12 cellular contexts compared by ENCODE assay signal in genomic region chr4:1293531-1293941, GRCh38. TPM values are rescaled to one million over a fixed set of nuclear protein-coding genes. Genes with fewer than 3 reads are reported as not detected.
DNase-seq lines count a peak whose midpoint lies in the region; ATAC-seq and TF ChIP-seq lines count a peak whose summit lies in the region.
"Had no signal": no experiment of that assay in that cellular context is flagged by ENCODE, and none has a peak within 500 bp of the region (broad histone marks: within the 10 kb centered on the region; RNA-seq: fewer than 3 reads in every experiment).

No MANE protein-coding gene starts in this region.

- intact Hi-C loops in adrenal gland (cut with DNase I), result loop anchor here (5.0 to 10.0 kb wide), 2 partner anchors 51 to 54 kb away; partner anchors contain the start of gene UVSSA (in 2 of the 2)

- H2AFZ ChIP-seq in GM23338 (no peak overlapping the region), neural progenitor cell (replicated peaks) (no peak overlapping the region)

- H3K9ac ChIP-seq in neural progenitor cell, result no peak overlapping the region

- CTCF ChIA-PET in activated CD4-positive, alpha-beta T cell treated with anti-CD3 and anti-CD28 coated beads, Interleukin-2, amount 10 ng/mL, durations not matched to agents 7 days and 5 days (lab: Charles Lee), result interaction anchor here (1.4 kb wide), 1 partner anchor 125 kb away, joined by 3 read pairs; no protein-coding TSS in a partner anchor

- H3K4me2 ChIP-seq in GM23338 (no peak overlapping the region), neural progenitor cell (no peak overlapping the region)

- no peaks in the 10 kb centered on the region for H3K9me3 Mint-ChIP-seq in activated CD4-positive, alpha-beta T cell treated with anti-CD3 and anti-CD28 coated beads, Interleukin-2, amount 10 ng/mL, durations not matched to agents 7 days and 5 days
- H3K9me3 Mint-ChIP-seq in GM23338, result no peaks in the 10 kb centered on the region
- H3K9me3 Mint-ChIP-seq in neural progenitor cell, result no peaks in the 10 kb centered on the region
- no peaks in the 10 kb centered on the region for H3K9me3 Mint-ChIP-seq in activated T-helper 17 cell treated with anti-CD3 and anti-CD28 coated beads, Interleukin-2, amount 50 U/mL, for 72 hours

- peak overlapping the region; percentile 50; the same call in 1 of the 2 replicates for H3K27ac ChIP-seq in GM23338 (ENCODE audit: low read depth)
- peak overlapping the region in 3 of 5 donors; percentile 45 to 78 (median 61) for H3K27ac ChIP-seq in adrenal gland
- no peak overlapping the region for H3K27ac ChIP-seq in neural progenitor cell
- H3K27ac ChIP-seq: suprapubic skin had no signal

- H3K4me3 Mint-ChIP-seq in activated CD4-positive, alpha-beta T cell treated with anti-CD3 and anti-CD28 coated beads, Interleukin-2, amount 10 ng/mL, durations not matched to agents 7 days and 5 days, result no peak overlapping the region
- H3K4me3 Mint-ChIP-seq in GM23338 (no peak overlapping the region), neural progenitor cell (peak overlapping the region; percentile 62)
- no peak overlapping the region for H3K4me3 Mint-ChIP-seq in activated T-helper 17 cell treated with anti-CD3 and anti-CD28 coated beads, Interleukin-2, amount 50 U/mL, for 72 hours

- peak overlapping the region; percentile 66 for H3K27ac Mint-ChIP-seq in activated CD4-positive, alpha-beta T cell treated with anti-CD3 and anti-CD28 coated beads, Interleukin-2, amount 10 ng/mL, durations not matched to agents 7 days and 5 days
- H3K27ac Mint-ChIP-seq in GM23338 (no peak overlapping the region; the same call in 1 of the 2 replicates), neural progenitor cell (no peak overlapping the region)
- no peak overlapping the region for H3K27ac Mint-ChIP-seq in activated T-helper 17 cell treated with anti-CD3 and anti-CD28 coated beads, Interleukin-2, amount 50 U/mL, for 72 hours

- 86 to 94% (median 91%) methylated on average over 3 to 4 of the region's 4 CpGs for WGBS in adrenal gland, 4 donors

- POLR2A ChIA-PET in activated CD4-positive, alpha-beta T cell treated with anti-CD3 and anti-CD28 coated beads, Interleukin-2, amount 10 ng/mL, durations not matched to agents 7 days and 5 days (lab: Charles Lee), result no interaction called here

- peaks cover 21% of the 10 kb centered on the region for H3K36me3 Mint-ChIP-seq in activated CD4-positive, alpha-beta T cell treated with anti-CD3 and anti-CD28 coated beads, Interleukin-2, amount 10 ng/mL, durations not matched to agents 7 days and 5 days (ENCODE audit: low read depth)
- H3K36me3 Mint-ChIP-seq in GM23338 (ENCODE audit: low read depth) (peaks cover 28% of the 10 kb centered on the region; the same call in 2 of the 3 replicates), neural progenitor cell (peaks cover 12% of the 10 kb centered on the region)
- H3K36me3 Mint-ChIP-seq in activated T-helper 17 cell treated with anti-CD3 and anti-CD28 coated beads, Interleukin-2, amount 50 U/mL, for 72 hours (ENCODE audit: low read depth), result peaks cover 46% of the 10 kb centered on the region

- peaks cover 52% of the 10 kb centered on the region for H3K4me1 Mint-ChIP-seq in activated CD4-positive, alpha-beta T cell treated with anti-CD3 and anti-CD28 coated beads, Interleukin-2, amount 10 ng/mL, durations not matched to agents 7 days and 5 days
- peaks cover 56% of the 10 kb centered on the region for H3K4me1 Mint-ChIP-seq in GM23338
- H3K4me1 Mint-ChIP-seq in neural progenitor cell, result peaks cover 24% of the 10 kb centered on the region
- peaks cover 34% of the 10 kb centered on the region for H3K4me1 Mint-ChIP-seq in activated T-helper 17 cell treated with anti-CD3 and anti-CD28 coated beads, Interleukin-2, amount 50 U/mL, for 72 hours

- H3K4me3 ChIP-seq in GM23338 (no peak overlapping the region), adrenal gland (no peak overlapping the region), neural progenitor cell (no peak overlapping the region)
- H3K4me3 ChIP-seq: suprapubic skin had no signal

- TF ChIP-seq POLR2A in adrenal gland (IDR thresholded peaks at IDR 0.05), result no peak

- no peaks in the 10 kb centered on the region for H3K36me3 ChIP-seq in GM23338 (ENCODE audit: insufficient read depth)
- H3K36me3 ChIP-seq in adrenal gland (replicated peaks in 1 of 2), result peaks cover 0 to 8% of the 10 kb centered on the region in 2 donors
- no peaks in the 10 kb centered on the region for H3K36me3 ChIP-seq in neural progenitor cell

- TF ChIP-seq CTCF in GM23338 (conservative IDR thresholded peaks at IDR 0.05; ENCODE audit: low read depth in 2 of 2) (no peak), adrenal gland (IDR thresholded peaks at IDR 0.05) (no peak), neural progenitor cell (IDR thresholded peaks at IDR 0.05) (no peak)

- DNase-seq in activated CD4-positive, alpha-beta T cell treated with anti-CD3 and anti-CD28 coated beads, Interleukin-2, amount 10 ng/mL, durations not matched to agents 7 days and 5 days, result no peak
- no peak for DNase-seq in activated CD4-positive, alpha-beta T cell treated with anti-CD3 and anti-CD28 coated beads for 4 hours
- no peak for DNase-seq in GM23338 (ENCODE audit: low spot score)
- peak in 1 of 7 donors; percentile 46 for DNase-seq in adrenal gland
- DNase-seq in neural progenitor cell (ENCODE audit: low spot score), result no peak
- no peak for DNase-seq in Ammon's horn (ENCODE audit: low spot score)
- DNase-seq: activated CD8-positive, alpha-beta memory T cell treated with anti-CD3 and anti-CD28 coated beads, Interleukin-2, amount 50 U/mL, for 48 hours; foreskin melanocyte; NCI-H187 treated with DMSO at 0.1 percent for 48 hours had no signal

- H3K27me3 Mint-ChIP-seq in activated CD4-positive, alpha-beta T cell treated with anti-CD3 and anti-CD28 coated beads, Interleukin-2, amount 10 ng/mL, durations not matched to agents 7 days and 5 days, result no peaks in the 10 kb centered on the region
- H3K27me3 Mint-ChIP-seq in GM23338 (ENCODE audit: insufficient read depth, low read depth, poor library complexity), result peaks cover 11% of the 10 kb centered on the region
- peaks cover 4% of the 10 kb centered on the region for H3K27me3 Mint-ChIP-seq in neural progenitor cell (ENCODE audit: insufficient read depth, low read depth)
- no peaks in the 10 kb centered on the region for H3K27me3 Mint-ChIP-seq in activated T-helper 17 cell treated with anti-CD3 and anti-CD28 coated beads, Interleukin-2, amount 50 U/mL, for 72 hours

- no peak for ATAC-seq in GM23338
- ATAC-seq in GM21619 (IDR thresholded peaks at IDR 0.05; ENCODE audit: unreplicated experiment), result no peak
- ATAC-seq in activated T-helper 17 cell treated with anti-CD3 and anti-CD28 coated beads, Interleukin-2, amount 50 U/mL, for 72 hours (replicated peaks), result no peak

- no peaks in the 10 kb centered on the region for H3K9me2 ChIP-seq in GM23338 (ENCODE audit: insufficient read depth)

- H3K27me3 ChIP-seq in GM23338 (ENCODE audit: insufficient read depth) (no peaks in the 10 kb centered on the region), adrenal gland (no peaks in the 10 kb centered on the region), neural progenitor cell (no peaks in the 10 kb centered on the region)
- H3K27me3 ChIP-seq: suprapubic skin had no signal

- H3F3A ChIP-seq in GM23338 (replicated peaks; ENCODE audit: low read depth) (no peaks in the 10 kb centered on the region), neural progenitor cell (ENCODE audit: low read depth) (no peaks in the 10 kb centered on the region)

- no peaks in the 10 kb centered on the region for H3K9me3 ChIP-seq in adrenal gland (replicated peaks in 1 of 3)
- no peaks in the 10 kb centered on the region for H3K9me3 ChIP-seq in neural progenitor cell (ENCODE audit: low read depth)
- H3K9me3 ChIP-seq: suprapubic skin had no signal

- peaks cover 21% of the 10 kb centered on the region for H3K4me1 ChIP-seq in GM23338 (ENCODE audit: insufficient read depth)
- peaks cover 20 to 59% of the 10 kb centered on the region in 2 donors for H3K4me1 ChIP-seq in adrenal gland (replicated peaks in 1 of 2)
- peaks cover 11% of the 10 kb centered on the region for H3K4me1 ChIP-seq in neural progenitor cell

- peaks cover 32% of the 10 kb centered on the region for H4K20me1 ChIP-seq in GM23338 (replicated peaks; ENCODE audit: insufficient read depth)
- H4K20me1 ChIP-seq in neural progenitor cell (ENCODE audit: low read depth), result peaks cover 74% of the 10 kb centered on the region

- H3K79me2 ChIP-seq in GM23338 (replicated peaks; ENCODE audit: insufficient read depth) (peaks cover 78% of the 10 kb centered on the region), neural progenitor cell (ENCODE audit: low read depth) (peaks cover 82% of the 10 kb centered on the region)

TF ChIP-seq in GM23338, 12 proteins besides CTCF, POLR2A, EP300 and RAD21 (continues in another document):
- TF ChIP-seq STAT1 (IDR thresholded peaks at IDR 0.05; ENCODE audit: unreplicated experiment), result no peak

RNA-seq across cellular contexts. Expression of gene MAEA, which starts 3.8 kb away (rescaled TPM):
- total RNA-seq in activated CD4-positive, alpha-beta T cell treated with anti-CD3 and anti-CD28 coated beads, Interleukin-2, amount 10 ng/mL, durations not matched to agents 7 days and 5 days, result 10 to 100 TPM; 63.8 to 69.0 TPM
- 99.0 and 120 TPM in 2 replicates for total RNA-seq in GM23338 (2014; rRNA removed; shearing (Covaris generic))
- 48.3 and 49.8 TPM in 2 replicates for polyA plus RNA-seq in GM23338 (2016; fragmentation: Nextera tagmentation; extraction: Ambion mirVana)
- 10 to 100 TPM; 60.2 to 96.8 (median 79.2) TPM for total RNA-seq in adrenal gland
- polyA plus RNA-seq in adrenal gland, result 100 to 1,000 TPM in 1 of 3 donors, 10 to 100 TPM in 2; 35.6 to 103 (median 70.3) TPM
- 38.2 and 68.6 TPM in 2 replicates for total RNA-seq in neural progenitor cell (ENCODE audit: low replicate concordance)
- total RNA-seq in activated T-helper 17 cell treated with anti-CD3 and anti-CD28 coated beads, Interleukin-2, amount 50 U/mL, for 72 hours, result 10 to 100 TPM; 61.4 to 62.8 TPM

RNA-seq across cellular contexts. Expression of gene CTBP1, which starts 44.6 kb away (rescaled TPM):
- 100 to 1,000 TPM; 223 to 242 TPM for total RNA-seq in activated CD4-positive, alpha-beta T cell treated with anti-CD3 and anti-CD28 coated beads, Interleukin-2, amount 10 ng/mL, durations not matched to agents 7 days and 5 days
- 125 and 192 TPM in 2 replicates for total RNA-seq in GM23338 (2014; rRNA removed; shearing (Covaris generic))
- polyA plus RNA-seq in GM23338 (2016; fragmentation: Nextera tagmentation; extraction: Ambion mirVana), result 74.0 and 89.2 TPM in 2 replicates
- total RNA-seq in adrenal gland, result 100 to 1,000 TPM; 143 to 293 (median 169) TPM
- 100 to 1,000 TPM in 2 of 3 donors, 10 to 100 TPM in 1; 45.7 to 172 (median 145) TPM for polyA plus RNA-seq in adrenal gland
- 171 and 243 TPM in 2 replicates for total RNA-seq in neural progenitor cell (ENCODE audit: low replicate concordance)
- 100 to 1,000 TPM; 117 to 173 TPM for total RNA-seq in activated T-helper 17 cell treated with anti-CD3 and anti-CD28 coated beads, Interleukin-2, amount 50 U/mL, for 72 hours

RNA-seq across cellular contexts. Expression of gene UVSSA, which starts 53.5 kb away (rescaled TPM):
- total RNA-seq in activated CD4-positive, alpha-beta T cell treated with anti-CD3 and anti-CD28 coated beads, Interleukin-2, amount 10 ng/mL, durations not matched to agents 7 days and 5 days, result 10 to 100 TPM; 19.1 to 23.0 TPM
- total RNA-seq in GM23338 (2014; rRNA removed; shearing (Covaris generic)), result 11.8 and 27.7 TPM in 2 replicates
- 5.9 and 6.5 TPM in 2 replicates for polyA plus RNA-seq in GM23338 (2016; fragmentation: Nextera tagmentation; extraction: Ambion mirVana)
- 10 to 100 TPM in 6 of 8 donors, 1 to 10 TPM in 2; 9.3 to 36.5 (median 17.5) TPM for total RNA-seq in adrenal gland
- 10 to 100 TPM in 2 of 3 donors, 1 to 10 TPM in 1; 2.9 to 37.4 (median 21.9) TPM for polyA plus RNA-seq in adrenal gland
- total RNA-seq in neural progenitor cell (ENCODE audit: low replicate concordance), result 10.9 and 19.2 TPM in 2 replicates
- total RNA-seq in activated T-helper 17 cell treated with anti-CD3 and anti-CD28 coated beads, Interleukin-2, amount 50 U/mL, for 72 hours, result 10 to 100 TPM; 15.8 to 22.3 TPM
